Comparison of ENCODE assay signal across 30 cellular contexts in genomic region chr16:50538411-50539052, GRCh38. TPM values are rescaled to one million over a fixed set of nuclear protein-coding genes. Genes with fewer than 3 reads are reported as not detected.
A peak's percentile ranks its signal among the peaks of the same experiment; 100 is the strongest.
DNase-seq lines count a peak whose midpoint lies in the region; ATAC-seq and TF ChIP-seq lines count a peak whose summit lies in the region.
"Had no signal": no experiment of that assay in that cellular context is flagged by ENCODE, and none has a peak within 500 bp of the region (broad histone marks: within the 10 kb centered on the region; RNA-seq: fewer than 3 reads in every experiment).

No MANE protein-coding gene starts in this region.

- POLR2A ChIA-PET in activated CD8-positive, alpha-beta T cell treated with anti-CD3 and anti-CD28 coated beads, Interleukin-2, amount 10 ng/mL, durations not matched to agents 7 days and 5 days (lab: Charles Lee) = no interaction called here

- H3K18ac ChIP-seq in trophoblast cell (ENCODE audit: low read length) = peak overlapping the region; percentile 20

- peaks cover 38% of the 10 kb centered on the region for H3K27me3 Mint-ChIP-seq in activated CD8-positive, alpha-beta T cell treated with anti-CD3 and anti-CD28 coated beads, Interleukin-2, amount 10 ng/mL, durations not matched to agents 7 days and 5 days (ENCODE audit: low read depth)
- H3K27me3 Mint-ChIP-seq: CD4-positive, alpha-beta T cell had no signal

- H3K79me2 ChIP-seq in trophoblast cell (ENCODE audit: control insufficient read depth, insufficient read depth, low read length, poor library complexity) = no peaks in the 10 kb centered on the region

- no peak overlapping the region for H3K9ac ChIP-seq in trophoblast cell (ENCODE audit: low read length)

- H3K36me3 ChIP-seq in trophoblast cell (ENCODE audit: control insufficient read depth in 1 of 2, insufficient read depth in 2 of 2, low read length in 2 of 2) (no peaks in the 10 kb centered on the region), vagina (no peaks in the 10 kb centered on the region)
- H3K36me3 ChIP-seq: brain microvascular endothelial cell, colonic mucosa, esophagus muscularis mucosa, neutrophil, thoracic aorta had no signal

- no peak overlapping the region for H3K4ac ChIP-seq in trophoblast cell (ENCODE audit: low read depth, low read length)

- peaks cover 2% of the 10 kb centered on the region for H3K9me3 ChIP-seq in trophoblast cell (ENCODE audit: insufficient read depth, low read depth, low read length)
- no peaks in the 10 kb centered on the region for H3K9me3 ChIP-seq in vagina
- H3K9me3 ChIP-seq: colonic mucosa, esophagus muscularis mucosa, neutrophil, psoas muscle, thoracic aorta had no signal

- H3K23ac ChIP-seq in trophoblast cell (ENCODE audit: low read length) = no peak overlapping the region

- peak overlapping the region; percentile 38 for H3K14ac ChIP-seq in trophoblast cell (ENCODE audit: low read length)

- no peak overlapping the region for H2AK5ac ChIP-seq in trophoblast cell (ENCODE audit: low read length)

- peaks cover 9% of the 10 kb centered on the region for H3K9me3 Mint-ChIP-seq in activated CD8-positive, alpha-beta T cell treated with anti-CD3 and anti-CD28 coated beads, Interleukin-2, amount 10 ng/mL, durations not matched to agents 7 days and 5 days (ENCODE audit: insufficient read depth)
- H3K9me3 Mint-ChIP-seq: CD4-positive, alpha-beta T cell had no signal

- CTCF ChIA-PET in activated CD8-positive, alpha-beta T cell treated with anti-CD3 and anti-CD28 coated beads, Interleukin-2, amount 10 ng/mL, durations not matched to agents 7 days and 5 days (lab: Charles Lee) = no interaction called here

- H2BK12ac ChIP-seq in trophoblast cell (ENCODE audit: low read length) = peak overlapping the region; percentile 61

- peaks cover 12 to 15% of the 10 kb centered on the region in 2 experiments for H3K4me1 ChIP-seq in trophoblast cell (ENCODE audit: control insufficient read depth in 1 of 2, insufficient read depth in 2 of 2, low read length in 2 of 2)
- no peaks in the 10 kb centered on the region for H3K4me1 ChIP-seq in vagina
- H3K4me1 ChIP-seq: colonic mucosa, esophagus muscularis mucosa, psoas muscle had no signal

- no peak overlapping the region for H3K27ac Mint-ChIP-seq in activated CD8-positive, alpha-beta T cell treated with anti-CD3 and anti-CD28 coated beads, Interleukin-2, amount 10 ng/mL, durations not matched to agents 7 days and 5 days
- H3K27ac Mint-ChIP-seq: activated T-helper 1 cell treated with anti-CD3 and anti-CD28 coated beads, Interleukin-12 subunit alpha, Interleukin-12 subunit beta, Interleukin-2, Interleukin-4 antibody, amounts not matched to agents 30 ng/mL and 10 ng/mL and 1 ng/mL, durations not matched to agents 14 hours and 24 hours and 36 hours; CD4-positive, alpha-beta T cell had no signal

- H2BK120ac ChIP-seq in trophoblast cell (ENCODE audit: insufficient read depth, low read length, poor library complexity) = peak overlapping the region; percentile 10

- H3K27ac ChIP-seq in coronary artery = no peak overlapping the region
- H3K27ac ChIP-seq in trophoblast cell (ENCODE audit: low read depth, low read length) = peak overlapping the region; percentile 11
- no peak overlapping the region for H3K27ac ChIP-seq in vagina
- H3K27ac ChIP-seq: brain microvascular endothelial cell, colonic mucosa, esophagus muscularis mucosa, neutrophil, psoas muscle, thoracic aorta had no signal

- H4K12ac ChIP-seq in trophoblast cell (ENCODE audit: low read depth, low read length) = no peak overlapping the region

- WGBS in trophoblast cell (ENCODE audit: extremely low coverage, insufficient coverage, insufficient read length) = no CpG with 5 or more reads among the region's 11 CpGs

- no peak overlapping the region for H4K8ac ChIP-seq in trophoblast cell (ENCODE audit: low read depth, low read length)

- H3K4me1 Mint-ChIP-seq in activated CD8-positive, alpha-beta T cell treated with anti-CD3 and anti-CD28 coated beads, Interleukin-2, amount 10 ng/mL, durations not matched to agents 7 days and 5 days (ENCODE audit: low read depth) = no peaks in the 10 kb centered on the region

- H3K4me3 ChIP-seq in coronary artery = no peak overlapping the region
- no peak overlapping the region for H3K4me3 ChIP-seq in trophoblast cell (ENCODE audit: low read depth, low read length)
- no peak overlapping the region for H3K4me3 ChIP-seq in vagina
- H3K4me3 ChIP-seq: colonic mucosa, esophagus muscularis mucosa, psoas muscle, thoracic aorta had no signal

- no peak for TF ChIP-seq CTCF in coronary artery (IDR thresholded peaks at IDR 0.05)
- TF ChIP-seq CTCF in vagina (IDR thresholded peaks at IDR 0.05) = no peak

- ATAC-seq in activated CD8-positive, alpha-beta T cell treated with anti-CD3 and anti-CD28 coated beads, Interleukin-2, amount 10 ng/mL, durations not matched to agents 7 days and 5 days = no peak
- ATAC-seq in GM21360 (IDR thresholded peaks at IDR 0.05; ENCODE audit: unreplicated experiment) = no peak
- ATAC-seq: left lobe of liver; psoas muscle; stimulated activated naive CD8-positive, alpha-beta T cell treated with anti-CD3 and anti-CD28 coated beads, Interleukin-15, Interleukin-2, amounts not matched to agents 100 U/mL and 50 U/mL, for 24 hours had no signal

- intact Hi-C loops in vagina (cut with DNase I) = no loop called here

- H3K27me3 ChIP-seq in trophoblast cell (ENCODE audit: insufficient read depth, low read length) = no peaks in the 10 kb centered on the region
- H3K27me3 ChIP-seq in vagina = no peaks in the 10 kb centered on the region
- H3K27me3 ChIP-seq: colonic mucosa, esophagus muscularis mucosa had no signal

- no peaks in the 10 kb centered on the region for H3K36me3 Mint-ChIP-seq in activated CD8-positive, alpha-beta T cell treated with anti-CD3 and anti-CD28 coated beads, Interleukin-2, amount 10 ng/mL, durations not matched to agents 7 days and 5 days (ENCODE audit: low read depth)

- no peak overlapping the region for H3K4me3 Mint-ChIP-seq in activated CD8-positive, alpha-beta T cell treated with anti-CD3 and anti-CD28 coated beads, Interleukin-2, amount 10 ng/mL, durations not matched to agents 7 days and 5 days
- H3K4me3 Mint-ChIP-seq: activated T-helper 1 cell treated with anti-CD3 and anti-CD28 coated beads, Interleukin-12 subunit alpha, Interleukin-12 subunit beta, Interleukin-2, Interleukin-4 antibody, amounts not matched to agents 30 ng/mL and 10 ng/mL and 1 ng/mL, durations not matched to agents 14 hours and 24 hours and 36 hours; CD4-positive, alpha-beta T cell had no signal

- no peaks in the 10 kb centered on the region for H3K79me1 ChIP-seq in trophoblast cell (ENCODE audit: low read length)

- no peak overlapping the region for H2AFZ ChIP-seq in trophoblast cell (ENCODE audit: insufficient read depth, low read length, poor library complexity)

- peak overlapping the region; percentile 51 for H4K91ac ChIP-seq in trophoblast cell (ENCODE audit: low read depth, low read length)

- no peak for TF ChIP-seq POLR2A in vagina (IDR thresholded peaks at IDR 0.05)

- peak overlapping the region; percentile 25 for H3K4me2 ChIP-seq in trophoblast cell (ENCODE audit: low read length)

- H2BK5ac ChIP-seq in trophoblast cell (ENCODE audit: low read depth, low read length, poor library complexity) = no peak overlapping the region

- DNase-seq in NCI-H82 (lab: John Stamatoyannopoulos, UW) (peak; percentile 18), NCI-H82 treated with DMSO at 0.1 percent for 48 hours (lab: John Stamatoyannopoulos, UW; ENCODE audit: unreplicated experiment) (no peak), NCI-H226 (peak; percentile 56), coronary artery (ENCODE audit: low spot score) (peak; percentile 49), trophoblast cell (peak; percentile 92 to 98), vagina (ENCODE audit: extremely low spot score in 2 of 2) (no peak)
- no peak for DNase-seq in activated CD8-positive, alpha-beta T cell treated with anti-CD3 and anti-CD28 coated beads, Interleukin-2, amount 10 ng/mL, durations not matched to agents 7 days and 5 days
- DNase-seq: 8988T; activated CD4-positive, alpha-beta T cell treated with anti-CD3 and anti-CD28 coated beads, Interleukin-2, amount 50 U/mL, for 4 hours; activated CD4-positive, CD25-positive, alpha-beta regulatory T cell; activated naive CD4-positive, alpha-beta T cell treated with anti-CD3 and anti-CD28 coated beads, Interleukin-2, amount 50 U/mL, for 16 hours; amniotic stem cell; brain microvascular endothelial cell; colonic mucosa; foreskin melanocyte; IMR-90; mesenchymal stem cell; NCI-H1092; NCI-H187 treated with DMSO at 0.1 percent for 48 hours; NCI-H748 treated with DMSO at 0.1 percent for 48 hours; psoas muscle; SHP77 treated with DMSO at 0.1 percent for 48 hours; stimulated activated naive CD8-positive, alpha-beta T cell treated with anti-CD3 and anti-CD28 coated beads, Interleukin-15, Interleukin-2, amounts not matched to agents 100 U/mL and 50 U/mL, for 24 hours had no signal

RNA-seq across cellular contexts. Expression of gene NKD1, which starts 9.7 kb away (rescaled TPM):
- polyA plus RNA-seq in trophoblast cell (2013) = 4.0 and 4.5 TPM in 2 replicates
- under 1 TPM; 0.26 to 0.44 TPM for total RNA-seq in activated CD8-positive, alpha-beta T cell treated with anti-CD3 and anti-CD28 coated beads, Interleukin-2, amount 10 ng/mL, durations not matched to agents 7 days and 5 days
- 1.7 TPM for total RNA-seq in vagina
- total RNA-seq: IMR-90 had no signal
- polyA plus RNA-seq: IMR-90 had no signal

Comparison
In these comparisons a context has a peak if more than half of its experiments do, and no peak if none do; other contexts are left out.
1. DNase-seq: peak in NCI-H82 (single experiment), NCI-H226 (single experiment), coronary artery (single experiment) and trophoblast cell (2 of 2); none in NCI-H82 treated with DMSO at 0.1 percent for 48 hours (single experiment), activated CD8-positive, alpha-beta T cell treated with anti-CD3 and anti-CD28 coated beads, Interleukin-2, amount 10 ng/mL, durations not matched to agents 7 days and 5 days (single experiment) and vagina (0 of 2).